ENCODE assay signal across 18 cellular contexts in the genomic region with DNA sequence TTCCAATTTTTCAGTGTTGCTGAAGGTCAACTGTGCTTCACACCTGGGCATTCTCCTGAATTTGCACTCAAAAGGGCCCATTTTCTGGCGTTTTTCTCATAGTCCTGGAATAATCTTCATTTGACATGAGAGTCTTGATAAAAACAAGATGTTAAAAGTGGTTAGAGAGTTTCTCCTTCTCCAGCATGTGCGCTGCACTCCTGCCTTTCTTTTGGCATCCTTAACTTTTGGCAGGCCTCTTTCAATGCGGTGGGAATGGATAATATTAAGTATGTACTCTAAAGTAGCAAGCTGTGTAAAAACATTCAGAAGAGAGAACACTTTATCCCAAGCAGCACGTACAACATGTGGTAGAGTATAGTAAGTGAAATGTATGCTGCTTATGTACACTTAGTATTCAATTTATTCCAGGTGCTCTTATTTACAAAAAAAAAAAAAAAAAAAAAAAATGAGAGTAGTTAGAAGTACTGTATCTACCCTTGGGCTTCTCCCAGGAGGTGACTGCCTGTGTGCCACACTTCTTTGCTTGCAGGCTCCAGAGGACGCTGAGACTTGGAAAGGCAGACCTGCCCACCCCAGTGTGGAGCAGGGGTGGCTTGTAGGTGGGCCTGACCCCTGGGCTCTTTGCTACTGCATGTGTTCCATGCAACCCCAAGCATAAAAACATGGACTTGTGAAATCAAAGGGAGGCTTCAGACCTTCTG. TPM values are rescaled to one million over a fixed set of nuclear protein-coding genes. Genes with fewer than 3 reads are reported as not detected.
DNase-seq lines count a peak whose midpoint lies in the region; ATAC-seq and TF ChIP-seq lines count a peak whose summit lies in the region.
"Had no signal": no experiment of that assay in that cellular context is flagged by ENCODE, and none has a peak within 500 bp of the region (broad histone marks: within the 10 kb centered on the region; RNA-seq: fewer than 3 reads in every experiment).

No MANE protein-coding gene starts in this region.

- H4K5ac ChIP-seq in mesendoderm (ENCODE audit: low read length) = no peak overlapping the region

- peaks cover 15% of the 10 kb centered on the region for H3K27me3 Mint-ChIP-seq in endodermal cell (ENCODE audit: insufficient read depth)

- H3K4me2 ChIP-seq in SK-N-SH (peak overlapping the region; percentile 90), mesendoderm (ENCODE audit: low read length) (no peak overlapping the region)

- H4K8ac ChIP-seq in mesendoderm (ENCODE audit: low read depth, low read length) = no peak overlapping the region

- peaks cover 34% of the 10 kb centered on the region for H4K20me1 ChIP-seq in SK-N-SH (ENCODE audit: insufficient read depth)

- WGBS in SK-N-SH (ENCODE audit: low lambda C conversion rate) = 62% methylated on average over 5 of the region's 5 CpGs
- WGBS in endodermal cell (ENCODE audit: insufficient coverage in 1 of 2, insufficient read length in 1 of 2), 2 experiments = 51 to 78% methylated on average over 2 to 5 of the region's 5 CpGs
- WGBS in mesendoderm (ENCODE audit: extremely low coverage, insufficient coverage, low lambda C conversion rate) = no CpG with 5 or more reads among the region's 5 CpGs

- H3K4me3 ChIP-seq in SK-N-SH (ENCODE audit: low read depth in 2 of 2, low read length in 1 of 2) = peak overlapping the region; percentile 87 to 96; a peak in 2 of 4 replicates
- no peak overlapping the region for H3K4me3 ChIP-seq in endodermal cell (ENCODE audit: low read length)
- no peak overlapping the region for H3K4me3 ChIP-seq in mesendoderm (ENCODE audit: low read length)
- H3K4me3 ChIP-seq: mucosa of descending colon, SK-N-MC, thyroid gland had no signal

- CTCF ChIA-PET in SK-N-SH (lab: Yijun Ruan, JAX) = interaction anchor here (0.6 to 1.5 kb wide), 2 partner anchors 13 to 66 kb away, joined by 3 read pairs; no protein-coding TSS in a partner anchor

- peaks cover 9% of the 10 kb centered on the region for H3F3A ChIP-seq in SK-N-SH (replicated peaks; ENCODE audit: insufficient read depth)

- H3K56ac ChIP-seq in mesendoderm (ENCODE audit: low read length) = no peak overlapping the region

- no peak overlapping the region for H2BK15ac ChIP-seq in mesendoderm (replicated peaks; ENCODE audit: low read depth)

- H3K27me3 ChIP-seq in SK-N-SH (ENCODE audit: insufficient read depth) = no peaks in the 10 kb centered on the region
- H3K27me3 ChIP-seq in endodermal cell (ENCODE audit: control insufficient read depth, insufficient read depth, low read length, poor library complexity, severe bottlenecking) = peaks cover 29% of the 10 kb centered on the region
- H3K27me3 ChIP-seq in mesendoderm (ENCODE audit: insufficient read depth, low read length, poor library complexity) = no peaks in the 10 kb centered on the region
- H3K27me3 ChIP-seq: thyroid gland had no signal

- H3K79me2 ChIP-seq in SK-N-SH (ENCODE audit: insufficient read depth) (peaks cover 86% of the 10 kb centered on the region), mesendoderm (ENCODE audit: control insufficient read depth, insufficient read depth, low read length) (peaks cover 70% of the 10 kb centered on the region)
- H3K79me2 ChIP-seq: parathyroid adenoma had no signal

- H3K23ac ChIP-seq in mesendoderm (ENCODE audit: low read length) = no peak overlapping the region

- peaks cover 13 to 41% of the 10 kb centered on the region in 2 experiments for H3K36me3 ChIP-seq in SK-N-SH (replicated peaks in 1 of 2; ENCODE audit: control insufficient read depth in 1 of 2, insufficient read depth in 2 of 2, low read length in 1 of 2)
- H3K36me3 ChIP-seq in endodermal cell (ENCODE audit: control insufficient read depth, insufficient read depth, low read length) = no peaks in the 10 kb centered on the region
- no peaks in the 10 kb centered on the region for H3K36me3 ChIP-seq in mesendoderm (ENCODE audit: control insufficient read depth, insufficient read depth, low read length)
- H3K36me3 ChIP-seq: thyroid gland had no signal

- H3K9ac ChIP-seq in SK-N-SH (peak overlapping the region; percentile 23; the same call in 1 of the 2 replicates), endodermal cell (ENCODE audit: extremely low read depth, low read length, poor library complexity, severe bottlenecking) (no peak overlapping the region), mesendoderm (ENCODE audit: low read length) (peak overlapping the region; percentile 27)
- H3K9ac ChIP-seq: parathyroid adenoma had no signal

- no peaks in the 10 kb centered on the region for H3K9me2 ChIP-seq in SK-N-SH

- H3K9me3 ChIP-seq in SK-N-SH (no peaks in the 10 kb centered on the region), endodermal cell (ENCODE audit: control insufficient read depth, low read length) (peaks cover 4% of the 10 kb centered on the region)
- H3K9me3 ChIP-seq: Caco-2, mucosa of descending colon, thyroid gland had no signal

- TF ChIP-seq CTCF in SK-N-SH (IDR thresholded peaks at IDR 0.05) (no peak), endodermal cell (conservative IDR thresholded peaks at IDR 0.05) (no peak)

- TF ChIP-seq EP300 in SK-N-SH (IDR thresholded peaks at IDR 0.05; ENCODE audit: borderline replicate concordance in 1 of 2, low read depth in 1 of 2, low read length in 1 of 2) = no peak

- TF ChIP-seq RAD21 in SK-N-SH (IDR thresholded peaks at IDR 0.05; ENCODE audit: low read length) = no peak

- H2AK5ac ChIP-seq in mesendoderm (ENCODE audit: low read length) = no peak overlapping the region

- no peak overlapping the region for H3K18ac ChIP-seq in mesendoderm (ENCODE audit: low read length)

- H2BK5ac ChIP-seq in mesendoderm (ENCODE audit: low read length) = no peak overlapping the region

- no peaks in the 10 kb centered on the region for H3K9me3 Mint-ChIP-seq in endodermal cell
- H3K9me3 Mint-ChIP-seq: activated CD8-positive, alpha-beta T cell treated with anti-CD3 and anti-CD28 coated beads for 36 hours; activated T-helper 2 cell treated with anti-CD3 and anti-CD28 coated beads, Interferon-gamma antibody, Interleukin-2, Interleukin-4, amounts not matched to agents 10 μg/mL and 5 μg/mL and 100 μg/mL, durations not matched to agents 14 hours and 24 hours and 36 hours had no signal

- POLR2A ChIA-PET in SK-N-SH (lab: Yijun Ruan, JAX) = no interaction called here

- peak overlapping the region; percentile 13 for H3K4me3 Mint-ChIP-seq in endodermal cell
- H3K4me3 Mint-ChIP-seq: activated CD8-positive, alpha-beta T cell treated with anti-CD3 and anti-CD28 coated beads for 36 hours had no signal

- H2BK120ac ChIP-seq in mesendoderm (ENCODE audit: low read depth, low read length) = no peak overlapping the region

- ATAC-seq in SK-N-SH treated with all-trans-retinoic acid at 6 μM for 48 hours (no peak), GM19023 (IDR thresholded peaks at IDR 0.05; ENCODE audit: unreplicated experiment) (no peak), HG03460 (IDR thresholded peaks at IDR 0.05; ENCODE audit: unreplicated experiment) (no peak)
- ATAC-seq: activated CD8-positive, alpha-beta T cell treated with anti-CD3 and anti-CD28 coated beads for 36 hours; mucosa of descending colon had no signal

- no peaks in the 10 kb centered on the region for H3K36me3 Mint-ChIP-seq in endodermal cell (ENCODE audit: low read depth)

- peaks cover 2% of the 10 kb centered on the region for H3K79me1 ChIP-seq in mesendoderm (ENCODE audit: low read length)

- H3K27ac Mint-ChIP-seq in endodermal cell = no peak overlapping the region
- H3K27ac Mint-ChIP-seq: activated CD8-positive, alpha-beta T cell treated with anti-CD3 and anti-CD28 coated beads for 36 hours; activated T-helper 2 cell treated with anti-CD3 and anti-CD28 coated beads, Interferon-gamma antibody, Interleukin-2, Interleukin-4, amounts not matched to agents 10 μg/mL and 5 μg/mL and 100 μg/mL, durations not matched to agents 14 hours and 24 hours and 36 hours had no signal

- no peak overlapping the region for H2AFZ ChIP-seq in SK-N-SH (ENCODE audit: low read depth)
- H2AFZ ChIP-seq: parathyroid adenoma had no signal

- no peak overlapping the region for H3K4ac ChIP-seq in mesendoderm (ENCODE audit: low read depth, low read length)

- H3K27ac ChIP-seq in SK-N-SH (ENCODE audit: low read depth in 2 of 2, low read length in 1 of 2) (peak overlapping the region; percentile 17 to 44; a peak in 2 of 4 replicates), endodermal cell (ENCODE audit: low read depth, low read length) (no peak overlapping the region), mesendoderm (ENCODE audit: low read depth, low read length) (no peak overlapping the region)
- H3K27ac ChIP-seq: dorsolateral prefrontal cortex, parathyroid adenoma, SK-N-MC, thyroid gland had no signal

- peaks cover 16% of the 10 kb centered on the region for H3K4me1 Mint-ChIP-seq in endodermal cell

- peaks cover 5 to 11% of the 10 kb centered on the region in 2 experiments; a peak in 2 of 4 replicates for H3K4me1 ChIP-seq in SK-N-SH (ENCODE audit: control insufficient read depth in 1 of 2, insufficient read depth in 2 of 2, low read depth in 1 of 2, low read length in 1 of 2)
- no peaks in the 10 kb centered on the region for H3K4me1 ChIP-seq in endodermal cell (ENCODE audit: control insufficient read depth, insufficient read depth, low read length)
- H3K4me1 ChIP-seq in mesendoderm (ENCODE audit: control insufficient read depth, low read depth, low read length) = peaks cover 13% of the 10 kb centered on the region
- H3K4me1 ChIP-seq: Caco-2, parathyroid adenoma had no signal

- DNase-seq in SK-N-SH (no peak), endodermal cell (no peak), mesendoderm (no peak), NCI-H524 (lab: John Stamatoyannopoulos, UW) (no peak), NCI-H69 (lab: John Stamatoyannopoulos, UW) (no peak)
- DNase-seq: activated CD8-positive, alpha-beta T cell treated with anti-CD3 and anti-CD28 coated beads for 36 hours; anterior cingulate cortex; Caco-2; dorsolateral prefrontal cortex; KG1; mucosa of descending colon; thyroid gland had no signal

TF ChIP-seq in SK-N-SH, 30 proteins besides CTCF, POLR2A, EP300 and RAD21 (continues in another document):
- TF ChIP-seq RFX5 (IDR thresholded peaks at IDR 0.05; ENCODE audit: low read length) = no peak
- TF ChIP-seq, protein P1, sequence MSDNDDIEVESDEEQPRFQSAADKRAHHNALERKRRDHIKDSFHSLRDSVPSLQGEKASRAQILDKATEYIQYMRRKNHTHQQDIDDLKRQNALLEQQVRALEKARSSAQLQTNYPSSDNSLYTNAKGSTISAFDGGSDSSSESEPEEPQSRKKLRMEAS (IDR thresholded peaks at IDR 0.05; ENCODE audit: low read depth) = no peak

TF ChIP-seq in SK-N-SH treated with all-trans-retinoic acid at 6 μM for 48 hours, 23 proteins besides CTCF, POLR2A, EP300 and RAD21:
- TF ChIP-seq PPARA (CRISPR knock-in tag; IDR thresholded peaks at IDR 0.05; ENCODE audit: borderline replicate concordance) = no peak
- no peak for TF ChIP-seq ZFP3 (CRISPR knock-in tag; IDR thresholded peaks at IDR 0.05)
- TF ChIP-seq ZNF8 (CRISPR knock-in tag; IDR thresholded peaks at IDR 0.05) = no peak

RNA-seq across cellular contexts. Expression of a gene that starts 3.9 kb away (rescaled TPM):
- polyA plus RNA-seq in SK-N-SH (2012; rRNA removed) = 11.1 and 17.0 TPM in 2 replicates
- 18.6 and 22.5 TPM in 2 replicates for polyA plus RNA-seq in SK-N-SH (2012; cell fraction: cytosol; rRNA removed)
- polyA plus RNA-seq in SK-N-SH (2012; cell fraction: nucleus; rRNA removed) = 6.7 and 18.4 TPM in 2 replicates
- 10 to 100 TPM; 12.5 to 18.5 TPM for total RNA-seq in endodermal cell
- 15.6 TPM for polyA plus RNA-seq in endodermal cell (2013, experiment 1 of 2)
- polyA plus RNA-seq in endodermal cell (2013, experiment 2 of 2) = 9.1 TPM
- 39.2 TPM for polyA plus RNA-seq in mesendoderm (2013, experiment 1 of 2)
- 41.4 TPM for polyA plus RNA-seq in mesendoderm (2013, experiment 2 of 2)

Comparison
In these comparisons a context has a peak if more than half of its experiments do, and no peak if none do; other contexts are left out.
1. H3K27ac ChIP-seq: peak in SK-N-SH (2 of 2); none in endodermal cell (single experiment) and mesendoderm (single experiment).
2. H3K4me3 ChIP-seq: peak in SK-N-SH (2 of 2); none in endodermal cell (single experiment) and mesendoderm (single experiment).